Comparison of ENCODE assay signal across 20 cellular contexts in the genomic region with DNA sequence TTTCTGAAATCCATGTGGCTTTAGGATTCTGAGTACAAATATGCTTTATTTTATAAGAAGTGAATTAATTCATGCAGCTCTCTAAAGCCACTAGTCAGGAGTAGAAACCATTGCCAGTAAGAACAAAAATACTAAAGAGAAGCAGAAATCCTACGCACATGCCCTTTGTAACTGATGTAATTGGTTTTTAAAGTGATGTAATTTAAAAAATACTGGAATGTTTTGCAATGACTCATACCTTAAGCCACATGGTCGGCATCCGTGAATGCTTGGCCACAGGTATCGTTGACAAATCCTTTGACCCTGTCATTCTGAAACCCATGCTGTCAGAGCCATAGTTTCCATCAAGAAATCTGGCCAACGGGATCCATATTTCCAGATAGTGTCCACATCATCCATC.
A peak's percentile ranks its signal among the peaks of the same experiment; 100 is the strongest.
DNase-seq lines count a peak whose midpoint lies in the region; ATAC-seq, FAIRE-seq and TF ChIP-seq lines count a peak whose summit lies in the region.
"Had no signal": no experiment of that assay in that cellular context is flagged by ENCODE, and none has a peak within 500 bp of the region (broad histone marks: within the 10 kb centered on the region; RNA-seq: fewer than 3 reads in every experiment).

No MANE protein-coding gene starts in this region.

- H4K8ac ChIP-seq in mesenchymal stem cell (ENCODE audit: low read length) = no peak overlapping the region

- no peaks in the 10 kb centered on the region for H3K79me1 ChIP-seq in mesenchymal stem cell (replicated peaks; ENCODE audit: low read length, poor library complexity, severe bottlenecking)

- no peaks in the 10 kb centered on the region for H4K20me1 ChIP-seq in endothelial cell of umbilical vein (replicated peaks; ENCODE audit: control insufficient read depth, extremely low read depth, insufficient read depth, low read length)
- H4K20me1 ChIP-seq: BLaER1 had no signal

- FAIRE-seq in endothelial cell of umbilical vein (lab: Jason Lieb, UNC) = peak; percentile 56
- FAIRE-seq: endometrium, GM19239, islet of Langerhans had no signal

- H3K36me3 ChIP-seq in endothelial cell of umbilical vein (ENCODE audit: control insufficient read depth in 2 of 2, extremely low read depth in 1 of 2, insufficient read depth in 2 of 2, low read length in 2 of 2) (no peaks in the 10 kb centered on the region), mesenchymal stem cell (ENCODE audit: control insufficient read depth in 1 of 2, insufficient read depth in 2 of 2, low read depth in 1 of 2, low read length in 2 of 2) (no peaks in the 10 kb centered on the region)
- H3K36me3 ChIP-seq: adrenal gland, BLaER1, thoracic aorta had no signal

- dilution Hi-C loops in endothelial cell of umbilical vein (cut with MboI; ENCODE audit: extremely low pct_ligation_motif_present, low sequenced_read_pairs) = no loop called here

- H2BK12ac ChIP-seq in mesenchymal stem cell (ENCODE audit: low read length in 2 of 2) = no peak overlapping the region

- H3K9me3 ChIP-seq in endothelial cell of umbilical vein (replicated peaks; ENCODE audit: control insufficient read depth, insufficient read depth, low read length) = no peaks in the 10 kb centered on the region
- H3K9me3 ChIP-seq in mesenchymal stem cell (ENCODE audit: control insufficient read depth, low read length) = peaks cover 4% of the 10 kb centered on the region
- H3K9me3 ChIP-seq: adrenal gland, BLaER1, thoracic aorta had no signal

- H3K27ac Mint-ChIP-seq in type B pancreatic cell = no peak overlapping the region
- H3K27ac Mint-ChIP-seq: T-cell had no signal

- POLR2A ChIA-PET in endothelial cell of umbilical vein (lab: Charles Lee) = no interaction called here

- H3K4me3 ChIP-seq in GM12865 (ENCODE audit: low read depth, low read length) (no peak overlapping the region), endothelial cell of umbilical vein (replicated peaks in 1 of 3; ENCODE audit: insufficient read depth in 1 of 3, low read depth in 1 of 3, low read length in 3 of 3) (no peak overlapping the region), mesenchymal stem cell (ENCODE audit: insufficient read depth in 1 of 2, low read depth in 1 of 2, low read length in 2 of 2) (no peak overlapping the region)
- H3K4me3 ChIP-seq: adrenal gland, BLaER1, thoracic aorta had no signal

- H3K4me1 Mint-ChIP-seq in type B pancreatic cell (ENCODE audit: unreplicated experiment) = peaks cover 34% of the 10 kb centered on the region
- H3K4me1 Mint-ChIP-seq: T-cell had no signal

- H4K91ac ChIP-seq in mesenchymal stem cell (ENCODE audit: low read length) = no peak overlapping the region

- H3K27me3 Mint-ChIP-seq in type B pancreatic cell = peaks cover 3% of the 10 kb centered on the region

- H3K18ac ChIP-seq in mesenchymal stem cell (ENCODE audit: low read depth in 1 of 2, low read length in 2 of 2) = no peak overlapping the region

- DNase-seq in GM12865 (ENCODE audit: low read depth) (peak; percentile 19), NCI-H748 treated with DMSO at 0.1 percent for 48 hours (lab: John Stamatoyannopoulos, UW) (peak; percentile 7), endothelial cell of umbilical vein (ENCODE audit: low read depth, low spot score) (peak; percentile 46), mesenchymal stem cell (peak; percentile 16), NAMALWA (ENCODE audit: low spot score) (no peak), NCI-H1092 treated with DMSO at 0.1 percent for 48 hours (lab: John Stamatoyannopoulos, UW) (no peak), type B pancreatic cell (ENCODE audit: extremely low spot score, unreplicated experiment) (no peak)
- DNase-seq: DMS 273 treated with DMSO at 0.1 percent for 48 hours, glutamatergic neuron, NCI-H2029 treated with DMSO at 0.1 percent for 48 hours, NCI-H524 treated with DMSO at 0.1 percent for 48 hours, occipital lobe, T-cell had no signal

- H3K27me3 ChIP-seq in endothelial cell of umbilical vein (ENCODE audit: control insufficient read depth in 2 of 2, insufficient read depth in 2 of 2, low read length in 2 of 2) (no peaks in the 10 kb centered on the region), mesenchymal stem cell (ENCODE audit: control insufficient read depth in 1 of 2, insufficient read depth in 1 of 2, low read length in 2 of 2) (peaks cover 0 to 3% of the 10 kb centered on the region in 2 experiments)
- H3K27me3 ChIP-seq: adrenal gland, BLaER1 had no signal

- H3K4me1 ChIP-seq in endothelial cell of umbilical vein (ENCODE audit: control insufficient read depth, extremely low read depth, insufficient read depth, low read length) (peaks cover 7% of the 10 kb centered on the region), mesenchymal stem cell (ENCODE audit: control insufficient read depth, insufficient read depth, low read depth, low read length) (peaks cover 6% of the 10 kb centered on the region)
- H3K4me1 ChIP-seq: adrenal gland had no signal

- TF ChIP-seq POLR2A in endothelial cell of umbilical vein (IDR thresholded peaks at IDR 0.05; ENCODE audit: low read depth, low read length) = no peak

- H2AK5ac ChIP-seq in mesenchymal stem cell (ENCODE audit: low read length, severe bottlenecking) = no peak overlapping the region

- peaks cover 11% of the 10 kb centered on the region for H3K9me3 Mint-ChIP-seq in type B pancreatic cell
- H3K9me3 Mint-ChIP-seq: T-cell had no signal

- ATAC-seq in GM21526 (IDR thresholded peaks at IDR 0.05; ENCODE audit: low FRiP score, unreplicated experiment) = no peak
- ATAC-seq: T-cell had no signal

- no peak overlapping the region for H2BK5ac ChIP-seq in mesenchymal stem cell (ENCODE audit: low read depth, low read length, poor library complexity, severe bottlenecking)

- H3K9me1 ChIP-seq in endothelial cell of umbilical vein (replicated peaks; ENCODE audit: control insufficient read depth, extremely low read depth, insufficient read depth, low read length) = no peaks in the 10 kb centered on the region

- no peak overlapping the region for H3K4me3 Mint-ChIP-seq in type B pancreatic cell
- H3K4me3 Mint-ChIP-seq: T-cell had no signal

- H3K4me2 ChIP-seq in endothelial cell of umbilical vein (ENCODE audit: insufficient read depth, low read length) (peak overlapping the region; percentile 8), mesenchymal stem cell (ENCODE audit: low read length, poor library complexity, severe bottlenecking) (no peak overlapping the region)
- H3K4me2 ChIP-seq: BLaER1 had no signal

- intact Hi-C loops in endothelial cell of umbilical vein (cut with micrococcal nuclease) = no loop called here

- H3K9ac ChIP-seq in endothelial cell of umbilical vein (replicated peaks; ENCODE audit: extremely low read depth, insufficient read depth, low read length) (no peak overlapping the region), mesenchymal stem cell (ENCODE audit: low read length) (peak overlapping the region; percentile 4)
- H3K9ac ChIP-seq: BLaER1 had no signal

- peak overlapping the region; percentile 31 for H3K27ac ChIP-seq in endothelial cell of umbilical vein (ENCODE audit: insufficient read depth, low read depth, low read length)
- H3K27ac ChIP-seq in mesenchymal stem cell (ENCODE audit: low read length, poor library complexity, severe bottlenecking) = no peak overlapping the region
- H3K27ac ChIP-seq: adrenal gland, BLaER1, thoracic aorta had no signal

- H3K36me3 Mint-ChIP-seq in type B pancreatic cell = peaks cover 3% of the 10 kb centered on the region
- H3K36me3 Mint-ChIP-seq: T-cell had no signal

- H3K23ac ChIP-seq in mesenchymal stem cell (ENCODE audit: low read length in 2 of 2) = no peak overlapping the region

- CTCF ChIA-PET in endothelial cell of umbilical vein (lab: Charles Lee) = interaction anchor here (0.9 kb wide), 1 partner anchor 9 kb away, joined by 4 read pairs; no protein-coding TSS in a partner anchor

- WGBS in mesenchymal stem cell = 64% methylated on average over 5 of the region's 5 CpGs

- TF ChIP-seq CTCF in GM12865 (IDR thresholded peaks at IDR 0.05; ENCODE audit: insufficient read depth, low read depth, low read length, missing control alignments) (no peak), endothelial cell of umbilical vein (IDR thresholded peaks at IDR 0.05; ENCODE audit: extremely low read depth in 1 of 2, insufficient read depth in 1 of 2, low read depth in 1 of 2, low read length in 2 of 2) (no peak), type B pancreatic cell (conservative IDR thresholded peaks at IDR 0.05) (no peak)

- no TSS peak for BruUV-seq in endothelial cell of umbilical vein (replicated peaks; lab: Mats Ljungman, UMichigan)

- H3K79me2 ChIP-seq in endothelial cell of umbilical vein (ENCODE audit: control insufficient read depth, insufficient read depth, low read length) = no peaks in the 10 kb centered on the region

- no peak overlapping the region for H3K14ac ChIP-seq in mesenchymal stem cell (ENCODE audit: low read length in 2 of 2)

- H2AFZ ChIP-seq in endothelial cell of umbilical vein (ENCODE audit: low read depth, low read length) (peak overlapping the region; percentile 49), mesenchymal stem cell (ENCODE audit: low read depth, low read length) (no peak overlapping the region)

- no peak overlapping the region for H2BK15ac ChIP-seq in mesenchymal stem cell (ENCODE audit: low read depth, poor library complexity, severe bottlenecking)

- no peak overlapping the region for H2BK120ac ChIP-seq in mesenchymal stem cell (ENCODE audit: low read depth, low read length)

- H3K4ac ChIP-seq in mesenchymal stem cell (ENCODE audit: low read depth in 1 of 2, low read length in 2 of 2) = no peak overlapping the region

TF ChIP-seq in endothelial cell of umbilical vein, 7 proteins besides CTCF, POLR2A, EP300 and RAD21:
- TF ChIP-seq FOS (IDR thresholded peaks at IDR 0.05; ENCODE audit: borderline replicate concordance, insufficient read depth, low read length) = no peak
- TF ChIP-seq JUN (IDR thresholded peaks at IDR 0.05; ENCODE audit: borderline replicate concordance, insufficient read depth, insufficient read length, low read depth) = peak; percentile 30

Comparison
In these comparisons a context has a peak if more than half of its experiments do, and no peak if none do; other contexts are left out.
1. DNase-seq: peak in GM12865 (single experiment), NCI-H748 treated with DMSO at 0.1 percent for 48 hours (single experiment), endothelial cell of umbilical vein (single experiment) and mesenchymal stem cell (single experiment); none in NAMALWA (single experiment), NCI-H1092 treated with DMSO at 0.1 percent for 48 hours (single experiment) and type B pancreatic cell (single experiment).